11 cellular contexts compared by ENCODE assay signal in the genomic region with DNA sequence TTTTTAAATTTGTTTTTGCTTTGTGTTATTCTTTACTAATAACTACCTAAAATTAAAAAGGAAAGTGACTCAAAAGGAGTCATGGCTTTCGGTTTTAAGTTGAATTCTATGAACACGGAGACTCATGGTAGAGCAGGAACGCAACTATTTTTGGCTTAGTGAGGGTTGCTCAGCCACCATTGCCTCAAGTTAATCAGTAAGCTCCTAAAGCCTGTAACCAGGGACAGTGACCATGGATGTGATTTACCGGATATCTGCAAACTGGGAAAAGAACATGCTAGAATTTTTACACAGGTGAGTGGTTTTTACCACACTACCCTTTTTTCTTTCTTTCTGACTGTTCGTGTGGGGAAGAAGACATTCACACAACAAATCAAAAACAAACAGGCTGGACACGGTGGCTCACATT. TPM values are rescaled to one million over a fixed set of nuclear protein-coding genes. Genes with fewer than 3 reads are reported as not detected.
DNase-seq lines count a peak whose midpoint lies in the region; ATAC-seq, FAIRE-seq and TF ChIP-seq lines count a peak whose summit lies in the region.
"Had no signal": no experiment of that assay in that cellular context is flagged by ENCODE, and none has a peak within 500 bp of the region (broad histone marks: within the 10 kb centered on the region; RNA-seq: fewer than 3 reads in every experiment).

No MANE protein-coding gene starts in this region.

- FAIRE-seq in GM19239 (lab: Jason Lieb, UNC): peak; percentile 99

- peak; percentile 88 for ATAC-seq in HG02759 (IDR thresholded peaks at IDR 0.05; ENCODE audit: unreplicated experiment)
- peak; percentile 69 for ATAC-seq in HG03565 (IDR thresholded peaks at IDR 0.05; ENCODE audit: unreplicated experiment)
- ATAC-seq in mucosa of descending colon: no peak
- ATAC-seq: stimulated activated naive CD8-positive, alpha-beta T cell treated with anti-CD3 and anti-CD28 coated beads, Interleukin-15, amount 100 ng/mL, for 72 hours had no signal

- WGBS in lower leg skin, 2 donors: 89 to 90% methylated on average over 6 of the region's 6 CpGs

- intact Hi-C loops in mucosa of descending colon (cut with DNase I, micrococcal nuclease) (no loop called here), lower leg skin (cut with DNase I; ENCODE audit: low total_unique reads) (no loop called here)

- no peak for TF ChIP-seq CTCF in GM10266 (IDR thresholded peaks at IDR 0.05; ENCODE audit: control insufficient read depth, insufficient read depth, low read depth, missing control alignments)
- no peak for TF ChIP-seq CTCF in mucosa of descending colon (IDR thresholded peaks at IDR 0.05)
- TF ChIP-seq CTCF in lower leg skin (IDR thresholded peaks at IDR 0.05): no peak

- DNase-seq in GM10266 (ENCODE audit: extremely low spot score) (peak; percentile 65), GM19239 (ENCODE audit: insufficient read length, low spot score) (peak; percentile 55), mucosa of descending colon (no peak), activated gamma-delta T cell treated with Interleukin-2 at 50 U/mL for 16 hours (no peak), lower leg skin (ENCODE audit: low spot score in 2 of 2) (no peak), NCI-H187 (lab: John Stamatoyannopoulos, UW) (no peak)
- DNase-seq: HFFc6; NCI-H69; stimulated activated naive CD8-positive, alpha-beta T cell treated with anti-CD3 and anti-CD28 coated beads, Interleukin-15, amount 100 ng/mL, for 72 hours had no signal

- no peaks in the 10 kb centered on the region for H3K36me3 ChIP-seq in mucosa of descending colon (ENCODE audit: low read depth)

- no peaks in the 10 kb centered on the region for H3K9me3 ChIP-seq in mucosa of descending colon

- H3K4me3 ChIP-seq in mucosa of descending colon: no peak overlapping the region
- H3K4me3 ChIP-seq in lower leg skin (ENCODE audit: low read depth, poor library complexity, severe bottlenecking): no peak overlapping the region

- H3K4me1 ChIP-seq in mucosa of descending colon (ENCODE audit: low read depth): no peaks in the 10 kb centered on the region

- TF ChIP-seq POLR2A in lower leg skin (IDR thresholded peaks at IDR 0.05): no peak

RNA-seq across cellular contexts. Expression of a gene that starts 11.8 kb away (rescaled TPM):
- total RNA-seq in mucosa of descending colon (10 to 100 TPM in 2 of 3 donors, 1 to 10 TPM in 1; 8.0 to 19.3 (median 13.6) TPM), lower leg skin (10 to 100 TPM in 1 of 4 donors, 1 to 10 TPM in 3; 2.3 to 13.1 (median 3.9) TPM)

Comparison
In these comparisons a context has a peak if more than half of its experiments do, and no peak if none do; other contexts are left out.
1. DNase-seq: peak in GM10266 (single experiment) and GM19239 (single experiment); none in mucosa of descending colon (0 of 3), activated gamma-delta T cell treated with Interleukin-2 at 50 U/mL for 16 hours (single experiment), lower leg skin (0 of 2) and NCI-H187 (0 of 2).